In genomic region chr2:231617059-231617926, GRCh38 we compare ENCODE assay signal across 12 cellular contexts. TPM values are rescaled to one million over a fixed set of nuclear protein-coding genes. Genes with fewer than 3 reads are reported as not detected.
DNase-seq lines count a peak whose midpoint lies in the region; ATAC-seq, FAIRE-seq and TF ChIP-seq lines count a peak whose summit lies in the region.
"Had no signal": no experiment of that assay in that cellular context is flagged by ENCODE, and none has a peak within 500 bp of the region (broad histone marks: within the 10 kb centered on the region; RNA-seq: fewer than 3 reads in every experiment).

No MANE protein-coding gene starts in this region.

- no peak overlapping the region for H3K4me3 Mint-ChIP-seq in T-cell
- H3K4me3 Mint-ChIP-seq: endodermal cell, HFFc6 had no signal

- peaks cover 24 to 29% (median 25%) of the 10 kb centered on the region in 3 donors for H3K4me1 Mint-ChIP-seq in T-cell

- no peaks in the 10 kb centered on the region for H3K36me3 Mint-ChIP-seq in T-cell
- H3K36me3 Mint-ChIP-seq: activated naive CD4-positive, alpha-beta T cell treated with anti-CD3 and anti-CD28 coated beads, Interleukin-2, amount 50 U/mL, for 72 hours had no signal

- FAIRE-seq in urothelium cell line (lab: Jason Lieb, UNC) = peak; percentile 35

- no peaks in the 10 kb centered on the region for H3K27me3 Mint-ChIP-seq in T-cell

- no peak overlapping the region for H3K4me3 ChIP-seq in fibroblast of villous mesenchyme (ENCODE audit: low read depth, low read length)

- POLR2A ChIA-PET in T-cell (lab: Charles Lee) = no interaction called here

- H3K27ac Mint-ChIP-seq in T-cell = peak overlapping the region; percentile 29 to 70
- H3K27ac Mint-ChIP-seq: endodermal cell, HFFc6 had no signal

- CTCF ChIA-PET in T-cell (lab: Charles Lee) = interaction anchor here (0.6 to 1.6 kb wide), 2 partner anchors 56 to 60 kb away, joined by 3 read pairs; no protein-coding TSS in a partner anchor

- intact Hi-C loops in left ventricle myocardium superior (cut with micrococcal nuclease) (no loop called here), cardiac septum (cut with DNase I) (no loop called here)

- ATAC-seq in left ventricle myocardium superior (no peak), T-cell (replicated peaks in 1 of 4) (no peak), HG03175 (IDR thresholded peaks at IDR 0.05; ENCODE audit: unreplicated experiment) (no peak), HG03521 (IDR thresholded peaks at IDR 0.05; ENCODE audit: unreplicated experiment) (no peak)
- ATAC-seq: activated naive CD4-positive, alpha-beta T cell treated with anti-CD3 and anti-CD28 coated beads, Interleukin-2, amount 50 U/mL, for 72 hours had no signal

- DNase-seq in left ventricle myocardium superior (peak; percentile 28), cardiac septum (ENCODE audit: low spot score) (no peak), T-cell (no peak), fibroblast of villous mesenchyme (ENCODE audit: low read depth) (peak; percentile 57), urothelium cell line (ENCODE audit: low spot score) (peak; percentile 42), NCI-H2227 treated with DMSO at 0.1 percent for 48 hours (lab: John Stamatoyannopoulos, UW) (no peak)
- DNase-seq: endodermal cell, HFFc6, NCI-H146 had no signal

- no peak for TF ChIP-seq CTCF in fibroblast of villous mesenchyme (IDR thresholded peaks at IDR 0.05; ENCODE audit: insufficient read depth, low read depth, low read length)

- H3K9me3 Mint-ChIP-seq in T-cell = no peaks in the 10 kb centered on the region
- H3K9me3 Mint-ChIP-seq: activated naive CD4-positive, alpha-beta T cell treated with anti-CD3 and anti-CD28 coated beads, Interleukin-2, amount 50 U/mL, for 72 hours; endodermal cell; HFFc6 had no signal

RNA-seq across cellular contexts. Expression of gene TEX44, which starts 24.6 kb away (rescaled TPM):
- total RNA-seq in left ventricle myocardium superior = not detected
- total RNA-seq in cardiac septum = not detected
- total RNA-seq in T-cell = not detected
- total RNA-seq in fibroblast of villous mesenchyme = not detected in 2 replicates
- total RNA-seq: activated naive CD4-positive, alpha-beta T cell treated with anti-CD3 and anti-CD28 coated beads, Interleukin-2, amount 50 U/mL, for 72 hours; endodermal cell; HFFc6 had no signal

Comparison
In these comparisons a context has a peak if more than half of its experiments do, and no peak if none do; other contexts are left out.
1. DNase-seq: peak in left ventricle myocardium superior (single experiment), fibroblast of villous mesenchyme (single experiment) and urothelium cell line (single experiment); none in cardiac septum (single experiment), T-cell (0 of 34) and NCI-H2227 treated with DMSO at 0.1 percent for 48 hours (single experiment).